Comparison of ENCODE assay signal across 3 cellular contexts in genomic region chr6:133754298-133754697, GRCh38.
"Had no signal": no experiment of that assay in that cellular context is flagged by ENCODE, and none has a peak within 500 bp of the region (broad histone marks: within the 10 kb centered on the region; RNA-seq: fewer than 3 reads in every experiment).

No MANE protein-coding gene starts in this region.

- ATAC-seq: GM12878 had no signal

- DNase-seq: GDM1, GF-D8 had no signal

- H3K4me3 ChIP-seq: GM12878 had no signal
